8 cellular contexts compared by ENCODE assay signal in the genomic region with DNA sequence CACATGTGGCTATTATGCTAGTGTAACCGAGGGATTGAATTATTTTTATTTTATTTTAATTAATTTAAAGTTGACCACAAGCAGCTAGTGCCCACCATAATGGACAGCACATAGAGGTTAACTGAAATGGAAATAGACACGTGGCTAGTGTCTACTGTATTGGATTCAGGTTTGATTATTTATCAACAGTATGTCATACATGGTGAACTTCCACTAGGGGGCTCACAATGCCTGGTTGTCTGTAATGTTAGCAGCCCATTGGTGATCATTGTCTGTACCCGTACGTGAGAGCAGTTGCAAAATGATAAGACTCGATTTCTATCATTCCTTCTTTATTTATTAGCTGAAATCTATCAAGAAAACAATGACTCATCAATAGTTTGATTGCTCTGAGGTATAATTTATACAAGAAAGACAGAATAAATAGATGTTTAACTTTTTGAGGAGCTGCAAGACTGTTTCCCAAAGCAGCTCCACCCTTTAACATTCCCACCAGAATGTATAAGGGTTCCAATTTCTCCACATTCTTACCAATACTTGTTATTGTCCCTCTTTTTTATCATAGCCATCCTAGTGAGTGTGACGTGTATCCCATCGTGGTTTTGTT.
DNase-seq lines count a peak whose midpoint lies in the region; ATAC-seq and TF ChIP-seq lines count a peak whose summit lies in the region.

No MANE protein-coding gene starts in this region.

- TF ChIP-seq CTCF in IMR-90 (conservative IDR thresholded peaks at IDR 0.05; ENCODE audit: low read depth, low read length) (peak; percentile 77), psoas muscle (IDR thresholded peaks at IDR 0.05) (peak; percentile 74)

- no CpG with 5 or more reads among the region's 7 CpGs for WGBS in IMR-90 (ENCODE audit: extremely low coverage in 2 of 2, insufficient read length in 1 of 2), 2 experiments
- WGBS in psoas muscle, 3 donors = 15 to 20% (median 15%) methylated on average over 7 of the region's 7 CpGs

- no peak overlapping the region for H3K4me2 ChIP-seq in IMR-90 (ENCODE audit: low read depth, low read length)

- no peak overlapping the region for H3K9ac ChIP-seq in IMR-90 (ENCODE audit: low read depth, low read length)

- dilution Hi-C loops in IMR-90 (cut with HindIII; ENCODE audit: low sequenced_read_pairs, unreplicated experiment) = no loop called here

- no peak overlapping the region for H4K5ac ChIP-seq in IMR-90 (ENCODE audit: low read depth, low read length)

- intact Hi-C loops in IMR-90 (cut with micrococcal nuclease) (loop anchor here (2.0 to 5.0 kb wide), 2 partner anchors 108 to 528 kb away; no protein-coding TSS in a partner anchor), psoas muscle (cut with DNase I) (loop anchor here (10.0 kb wide), 2 partner anchors 506 to 526 kb away; partner anchors contain the start of gene DLX2 (in 1 of the 2))

- H3K56ac ChIP-seq in IMR-90 (ENCODE audit: extremely low read depth, insufficient read depth, low read length) = no peak overlapping the region

- no peak overlapping the region for H2BK120ac ChIP-seq in IMR-90 (ENCODE audit: low read depth, low read length)

- in situ Hi-C loops in IMR-90 (cut with MboI; ENCODE audit: low sequenced_read_pairs) = loop anchor here (10.0 kb wide), 1 partner anchor 536 kb away; no protein-coding TSS in a partner anchor

- H2AFZ ChIP-seq in IMR-90 (replicated peaks; ENCODE audit: low read length, poor library complexity) = no peak overlapping the region

- no TSS peak for BruUV-seq in IMR-90 (replicated peaks; lab: Mats Ljungman, UMichigan)

- no peak overlapping the region for H3K18ac ChIP-seq in IMR-90 (ENCODE audit: low read depth, low read length)

- H3K36me3 ChIP-seq in IMR-90 (ENCODE audit: control insufficient read depth, insufficient read depth, low read length) (no peaks in the 10 kb centered on the region), psoas muscle (ENCODE audit: insufficient read depth in 1 of 2, low read depth in 1 of 2) (no peaks in the 10 kb centered on the region)

- H2BK15ac ChIP-seq in IMR-90 (ENCODE audit: low read depth, low read length) = no peak overlapping the region

- H3K27me3 ChIP-seq in IMR-90 (ENCODE audit: control insufficient read depth, insufficient read depth, low read length) (peaks cover 18% of the 10 kb centered on the region), psoas muscle (ENCODE audit: insufficient read depth in 3 of 3, low read length in 2 of 3) (no peaks in the 10 kb centered on the region)

- no peak for TF ChIP-seq POLR2A in IMR-90 (IDR thresholded peaks at IDR 0.05; ENCODE audit: low read depth, low read length)

- no peak overlapping the region for H3K4ac ChIP-seq in IMR-90 (ENCODE audit: low read depth, low read length)

- no peaks in the 10 kb centered on the region for H4K20me1 ChIP-seq in IMR-90 (ENCODE audit: insufficient read depth, low read length)

- H3K23ac ChIP-seq in IMR-90 (ENCODE audit: low read depth, low read length) = no peak overlapping the region

- peak; percentile 88 for ATAC-seq in GM21526 (IDR thresholded peaks at IDR 0.05; ENCODE audit: low FRiP score, unreplicated experiment)
- peak; percentile 95 for ATAC-seq in IMR-90 (ENCODE audit: low read depth)
- peak; percentile 37 to 84 (median 72) for ATAC-seq in psoas muscle

- peaks cover 4% of the 10 kb centered on the region; the same call in 1 of the 2 replicates for H3K9me1 ChIP-seq in IMR-90 (ENCODE audit: insufficient read depth, low read length)

- H4K91ac ChIP-seq in IMR-90 (ENCODE audit: insufficient read depth, low read depth, low read length) = no peak overlapping the region

- H2BK5ac ChIP-seq in IMR-90 (ENCODE audit: low read depth, low read length, poor library complexity, severe bottlenecking) = no peak overlapping the region

- no peaks in the 10 kb centered on the region for H3K79me1 ChIP-seq in IMR-90 (ENCODE audit: low read depth in 1 of 2, low read length in 2 of 2)

- no peak overlapping the region for H3K14ac ChIP-seq in IMR-90 (replicated peaks; ENCODE audit: low read depth, low read length)

- POLR2A ChIA-PET in IMR-90 (lab: Charles Lee; ENCODE audit: unreplicated experiment) = no interaction called here

- H2BK20ac ChIP-seq in IMR-90 (ENCODE audit: low read depth, low read length) = no peak overlapping the region

- H3K9me3 ChIP-seq in IMR-90 (ENCODE audit: control insufficient read depth, insufficient read depth, low read length) (no peaks in the 10 kb centered on the region), psoas muscle (no peaks in the 10 kb centered on the region)

- CTCF ChIA-PET in IMR-90 (lab: Yijun Ruan, JAX) = interaction anchor here (0.6 to 1.3 kb wide), 11 partner anchors 9 to 843 kb away, joined by 3 to 7 read pairs (median 4); no protein-coding TSS in a partner anchor

- peak; percentile 72 for TF ChIP-seq RAD21 in IMR-90 (IDR thresholded peaks at IDR 0.05; ENCODE audit: low read length)

- H4K8ac ChIP-seq in IMR-90 (ENCODE audit: low read depth in 2 of 2, low read length in 2 of 2) = no peak overlapping the region

- H3K27ac ChIP-seq in IMR-90 (ENCODE audit: insufficient read depth, low read length) = no peak overlapping the region
- no peak overlapping the region for H3K27ac ChIP-seq in psoas muscle

- H3K4me3 ChIP-seq in IMR-90 (ENCODE audit: insufficient read depth, low read depth, low read length) = no peak overlapping the region
- H3K4me3 ChIP-seq in psoas muscle = no peak overlapping the region

- H2AK5ac ChIP-seq in IMR-90 (ENCODE audit: low read depth, low read length) = no peak overlapping the region

- H3K4me1 ChIP-seq in IMR-90 (ENCODE audit: control insufficient read depth, insufficient read depth, low read length) (peaks cover 3% of the 10 kb centered on the region; the same call in 1 of the 2 replicates), psoas muscle (no peaks in the 10 kb centered on the region)

- no peak overlapping the region for H2AK9ac ChIP-seq in IMR-90 (replicated peaks; ENCODE audit: low read depth, low read length, poor library complexity)

- peak; percentile 9 for DNase-seq in GF-D8 (lab: John Stamatoyannopoulos, UW)
- peak; percentile 77 for DNase-seq in IMR-90
- peak; percentile 16 for DNase-seq in OCI-M2 (lab: John Stamatoyannopoulos, UW; ENCODE audit: unreplicated experiment)
- peak; percentile 40 for DNase-seq in activated naive CD4-positive, alpha-beta T cell treated with anti-CD3 and anti-CD28 coated beads, Interleukin-2, amount 50 U/mL, for 16 hours
- DNase-seq in glomerular visceral epithelial cell (ENCODE audit: extremely low spot score) = peak; percentile 67
- DNase-seq in psoas muscle = no peak
- DNase-seq in UCSD-AML1 (lab: John Stamatoyannopoulos, UW; ENCODE audit: unreplicated experiment) = no peak

TF ChIP-seq in IMR-90, 13 proteins besides CTCF, POLR2A, EP300 and RAD21:
- TF ChIP-seq MAFK (IDR thresholded peaks at IDR 0.05; ENCODE audit: low read depth, low read length) (no peak), NFE2L2 (IDR thresholded peaks at IDR 0.05; ENCODE audit: low read depth, low read length) (peak; percentile 72), MAZ (IDR thresholded peaks at IDR 0.05; ENCODE audit: borderline replicate concordance, low read depth, low read length) (no peak), SMC3 (IDR thresholded peaks at IDR 0.05; ENCODE audit: low read depth, low read length) (peak; percentile 50), FOS (IDR thresholded peaks at IDR 0.05; ENCODE audit: low read depth, low read length) (no peak), CHD1 (IDR thresholded peaks at IDR 0.05; ENCODE audit: low read depth, low read length) (no peak), USF2 (IDR thresholded peaks at IDR 0.05; ENCODE audit: low read depth, low read length) (no peak), CEBPB (IDR thresholded peaks at IDR 0.05; ENCODE audit: low read depth, low read length) (peak; percentile 29; the same call in 1 of the 2 replicates), RCOR1 (IDR thresholded peaks at IDR 0.05; ENCODE audit: insufficient replicate concordance, low read length) (no peak), BHLHE40 (IDR thresholded peaks at IDR 0.05; ENCODE audit: low read depth, low read length) (no peak), RFX5 (IDR thresholded peaks at IDR 0.05; ENCODE audit: low read depth, low read length) (no peak), MXI1 (IDR thresholded peaks at IDR 0.05; ENCODE audit: borderline replicate concordance, low read depth, low read length) (no peak)
- TF ChIP-seq, protein P1, sequence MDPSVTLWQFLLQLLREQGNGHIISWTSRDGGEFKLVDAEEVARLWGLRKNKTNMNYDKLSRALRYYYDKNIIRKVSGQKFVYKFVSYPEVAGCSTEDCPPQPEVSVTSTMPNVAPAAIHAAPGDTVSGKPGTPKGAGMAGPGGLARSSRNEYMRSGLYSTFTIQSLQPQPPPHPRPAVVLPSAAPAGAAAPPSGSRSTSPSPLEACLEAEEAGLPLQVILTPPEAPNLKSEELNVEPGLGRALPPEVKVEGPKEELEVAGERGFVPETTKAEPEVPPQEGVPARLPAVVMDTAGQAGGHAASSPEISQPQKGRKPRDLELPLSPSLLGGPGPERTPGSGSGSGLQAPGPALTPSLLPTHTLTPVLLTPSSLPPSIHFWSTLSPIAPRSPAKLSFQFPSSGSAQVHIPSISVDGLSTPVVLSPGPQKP (IDR thresholded peaks at IDR 0.05; ENCODE audit: borderline replicate concordance, low read depth, low read length) = no peak

Comparison
In these comparisons a context has a peak if more than half of its experiments do, and no peak if none do; other contexts are left out.
1. DNase-seq: peak in GF-D8 (single experiment), IMR-90 (single experiment), OCI-M2 (single experiment), activated naive CD4-positive, alpha-beta T cell treated with anti-CD3 and anti-CD28 coated beads, Interleukin-2, amount 50 U/mL, for 16 hours (single experiment) and glomerular visceral epithelial cell (single experiment); none in psoas muscle (0 of 2) and UCSD-AML1 (single experiment).
2. Peak in every context shown above with its lines, with median percentiles within 50 percentile points of each other: ATAC-seq.